In the genomic region with DNA sequence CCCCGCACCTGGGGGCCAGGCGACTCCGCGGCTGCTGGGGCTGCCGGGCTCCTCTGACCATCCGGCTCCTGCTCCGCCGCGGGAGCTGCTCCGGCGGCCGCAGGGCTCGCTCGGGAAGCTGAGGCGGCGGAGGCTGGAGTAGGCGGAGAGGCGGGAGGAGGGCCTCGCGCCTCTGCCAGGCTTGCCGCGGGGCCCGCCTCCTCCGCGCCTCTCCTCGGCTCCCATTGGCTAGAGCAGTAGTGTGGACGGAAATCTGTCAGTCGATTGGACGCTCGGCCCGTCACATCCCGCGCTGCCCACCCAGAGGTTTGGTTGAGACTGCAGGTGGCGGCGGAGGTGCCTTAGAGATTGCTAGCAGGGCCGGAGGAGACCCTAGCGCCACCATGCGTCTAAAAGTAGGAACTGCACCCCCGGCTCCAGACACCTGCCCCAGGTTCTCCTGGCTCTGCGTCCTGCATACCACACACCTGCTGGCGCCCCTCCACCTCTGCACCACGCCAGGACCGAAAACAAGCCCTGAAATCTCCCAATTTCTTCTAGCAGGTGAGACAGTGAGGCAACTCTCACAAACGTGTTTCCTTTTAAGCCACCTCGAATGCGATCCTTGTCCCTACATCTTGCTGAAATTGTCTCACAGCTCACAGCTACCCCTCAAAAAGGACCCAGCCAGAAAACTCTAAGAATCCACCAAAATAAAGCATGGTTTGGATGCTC, we compare ENCODE assay signal across 8 cellular contexts. TPM values are rescaled to one million over a fixed set of nuclear protein-coding genes. Genes with fewer than 3 reads are reported as not detected.
DNase-seq lines count a peak whose midpoint lies in the region; TF ChIP-seq lines count a peak whose summit lies in the region.

A gene (minus strand): TSS at position 152 of the 714 bp plus-strand sequence. CDS start 91 bp downstream, at position 61.

- no peaks in the 10 kb centered on the region for H3F3A ChIP-seq in neural cell (ENCODE audit: insufficient read depth, low read length, poor library complexity, severe bottlenecking)

- H3K9ac ChIP-seq in neural cell (ENCODE audit: low read length): peak within 1 kb of the TSS; percentile 75

- peak within 1 kb of the TSS; percentile 78 for H3K4me2 ChIP-seq in neural cell (ENCODE audit: low read length)

- peaks cover 5% of the 10 kb centered on the region for H3K36me3 ChIP-seq in neural cell (ENCODE audit: insufficient read depth, low read length)
- H3K36me3 ChIP-seq in stomach: peaks cover 0 to 6% (median 0%) of the 10 kb centered on the region in 4 donors

- TF ChIP-seq CTCF in LNCaP clone FGC (IDR thresholded peaks at IDR 0.05; ENCODE audit: control insufficient read depth, extremely low read depth, insufficient read depth) (peak; percentile 90), RWPE1 (conservative IDR thresholded peaks at IDR 0.05; ENCODE audit: low read depth) (peak; percentile 100), neural cell (IDR thresholded peaks at IDR 0.05; ENCODE audit: poor library complexity, severe bottlenecking) (peak; percentile 100), stomach (IDR thresholded peaks at IDR 0.05) (peak in 6 of 7 experiments; percentile 92 to 100 (median 100))

- TF ChIP-seq POLR2A in stomach (IDR thresholded peaks at IDR 0.05): no peak

- peak within 1 kb of the TSS; percentile 68 for H3K27ac ChIP-seq in RWPE1
- H3K27ac ChIP-seq in neural cell (ENCODE audit: low read length): peak within 1 kb of the TSS; percentile 71
- H3K27ac ChIP-seq in stomach: peak within 1 kb of the TSS in 4 of 5 donors; percentile 75 to 87 (median 83)

- H3K4me1 ChIP-seq in stomach: peaks cover 0 to 41% (median 19%) of the 10 kb centered on the region in 4 donors

- TF ChIP-seq RAD21 in neural cell (conservative IDR thresholded peaks at IDR 0.05): peak; percentile 98

- CTCF ChIA-PET in RWPE1 (lab: Yijun Ruan, JAX): interaction anchor here (0.7 to 1.8 kb wide), 13 partner anchors 13 to 1520 kb away, joined by 3 to 8 read pairs (median 4); a partner anchor contains a TSS

- TF ChIP-seq EP300 in neural cell (conservative IDR thresholded peaks at IDR 0.05; ENCODE audit: poor library complexity, severe bottlenecking) (peak; percentile 41), stomach (IDR thresholded peaks at IDR 0.05) (no peak)

- peak within 1 kb of the TSS; percentile 97 for H3K4me3 Mint-ChIP-seq in activated T-helper 2 cell treated with anti-CD3 and anti-CD28 coated beads, Interferon-gamma antibody, Interleukin-2, Interleukin-4, amounts not matched to agents 10 μg/mL and 5 μg/mL and 100 μg/mL, durations not matched to agents 14 hours and 24 hours and 36 hours (ENCODE audit: low read depth)

- intact Hi-C loops in activated T-helper 2 cell treated with anti-CD3 and anti-CD28 coated beads, Interferon-gamma antibody, Interleukin-2, Interleukin-4, amounts not matched to agents 10 μg/mL and 5 μg/mL and 100 μg/mL, durations not matched to agents 14 hours and 24 hours and 36 hours (cut with micrococcal nuclease): loop anchor here (1.0 to 5.0 kb wide), 4 partner anchors 17 to 369 kb away; a partner anchor contains a TSS
- intact Hi-C loops in stomach (cut with DNase I; ENCODE audit: low total_unique reads): loop anchor here (10.0 kb wide), 1 partner anchor 199 kb away; a partner anchor contains a TSS

- WGBS in stomach, 5 donors: 0 to 1% (median 0%) methylated on average over 20 to 46 of the region's 46 CpGs

- peak within 1 kb of the TSS; percentile 56 for H2AFZ ChIP-seq in neural cell (ENCODE audit: low read depth, low read length)

- peak within 1 kb of the TSS; percentile 55 for H3K4me3 ChIP-seq in LNCaP clone FGC (ENCODE audit: low read depth, low read length)
- H3K4me3 ChIP-seq in neural cell (ENCODE audit: low read length): peak within 1 kb of the TSS; percentile 87
- H3K4me3 ChIP-seq in stomach: peak within 1 kb of the TSS; percentile 90 to 98 (median 96)

- peaks cover 21% of the 10 kb centered on the region for H3K36me3 Mint-ChIP-seq in activated T-helper 2 cell treated with anti-CD3 and anti-CD28 coated beads, Interferon-gamma antibody, Interleukin-2, Interleukin-4, amounts not matched to agents 10 μg/mL and 5 μg/mL and 100 μg/mL, durations not matched to agents 14 hours and 24 hours and 36 hours (ENCODE audit: low read depth)

- H3K9me3 ChIP-seq in neural cell (ENCODE audit: low read length) (no peaks in the 10 kb centered on the region), stomach (no peaks in the 10 kb centered on the region)

- H4K20me1 ChIP-seq in neural cell (ENCODE audit: insufficient read depth): no peaks in the 10 kb centered on the region

- DNase-seq in ELR (ENCODE audit: low read depth) (peak; percentile 100), H4 (ENCODE audit: low spot score) (peak; percentile 99), LNCaP clone FGC (ENCODE audit: low read depth) (peak; percentile 98), RWPE1 (ENCODE audit: low spot score) (peak; percentile 100), fibroblast of the conjunctiva (ENCODE audit: low read depth) (peak; percentile 99), stomach (peak; percentile 99)
- peak; percentile 98 for DNase-seq in activated T-helper 2 cell treated with anti-CD3 and anti-CD28 coated beads, Interferon-gamma antibody, Interleukin-2, Interleukin-4, amounts not matched to agents 10 μg/mL and 5 μg/mL and 100 μg/mL, durations not matched to agents 14 hours and 24 hours and 36 hours (ENCODE audit: low spot score)

- H3K27me3 ChIP-seq in neural cell (ENCODE audit: insufficient read depth, low read depth, low read length): no peaks in the 10 kb centered on the region
- no peaks in the 10 kb centered on the region for H3K27me3 ChIP-seq in stomach

- peaks cover 24% of the 10 kb centered on the region for H3K79me2 ChIP-seq in neural cell (replicated peaks; ENCODE audit: insufficient read depth, low read length)

- H3K27ac Mint-ChIP-seq in activated T-helper 2 cell treated with anti-CD3 and anti-CD28 coated beads, Interferon-gamma antibody, Interleukin-2, Interleukin-4, amounts not matched to agents 10 μg/mL and 5 μg/mL and 100 μg/mL, durations not matched to agents 14 hours and 24 hours and 36 hours: peak within 1 kb of the TSS; percentile 66

- POLR2A ChIA-PET in RWPE1 (lab: Yijun Ruan, JAX; ENCODE audit: low non-redundant PET): no interaction called here

- H3K27me3 Mint-ChIP-seq in activated T-helper 2 cell treated with anti-CD3 and anti-CD28 coated beads, Interferon-gamma antibody, Interleukin-2, Interleukin-4, amounts not matched to agents 10 μg/mL and 5 μg/mL and 100 μg/mL, durations not matched to agents 14 hours and 24 hours and 36 hours (ENCODE audit: low read depth): no peaks in the 10 kb centered on the region

- no peaks in the 10 kb centered on the region for H3K9me3 Mint-ChIP-seq in activated T-helper 2 cell treated with anti-CD3 and anti-CD28 coated beads, Interferon-gamma antibody, Interleukin-2, Interleukin-4, amounts not matched to agents 10 μg/mL and 5 μg/mL and 100 μg/mL, durations not matched to agents 14 hours and 24 hours and 36 hours

- peaks cover 26% of the 10 kb centered on the region for H3K4me1 Mint-ChIP-seq in activated T-helper 2 cell treated with anti-CD3 and anti-CD28 coated beads, Interferon-gamma antibody, Interleukin-2, Interleukin-4, amounts not matched to agents 10 μg/mL and 5 μg/mL and 100 μg/mL, durations not matched to agents 14 hours and 24 hours and 36 hours (ENCODE audit: low read depth)

- no peaks in the 10 kb centered on the region for H3K9me2 ChIP-seq in neural cell (ENCODE audit: insufficient read depth, low read length)

TF ChIP-seq in neural cell, 6 proteins besides CTCF, POLR2A, EP300 and RAD21:
- TF ChIP-seq EZH2 (IDR thresholded peaks at IDR 0.05; ENCODE audit: borderline replicate concordance, insufficient read depth, low read length, poor library complexity, severe bottlenecking): no peak
- peak; percentile 97 for TF ChIP-seq SMC3 (conservative IDR thresholded peaks at IDR 0.05; ENCODE audit: poor library complexity)
- TF ChIP-seq TAF1 (IDR thresholded peaks at IDR 0.05; ENCODE audit: low read depth): peak; percentile 46
- TF ChIP-seq POLR2AphosphoS5 (IDR thresholded peaks at IDR 0.05): peak; percentile 86
- peak; percentile 71 for TF ChIP-seq MXI1 (conservative IDR thresholded peaks at IDR 0.05; ENCODE audit: poor library complexity, severe bottlenecking)
TF ChIP-seq in neural cell: peak in this region for 4.

RNA-seq across cellular contexts. Expression of the gene that starts here (rescaled TPM):
- 3.9 and 8.1 TPM in 2 replicates for total RNA-seq in H4 (2014; rRNA removed; shearing (Covaris generic))
- 14.2 and 15.9 TPM in 2 replicates for total RNA-seq in activated T-helper 2 cell treated with anti-CD3 and anti-CD28 coated beads, Interferon-gamma antibody, Interleukin-2, Interleukin-4, amounts not matched to agents 10 μg/mL and 5 μg/mL and 100 μg/mL, durations not matched to agents 14 hours and 24 hours and 36 hours
- polyA plus RNA-seq in neural cell (30.0 and 43.2 TPM in 2 replicates), stomach (under 1 TPM; 0.46 to 0.83 (median 0.50) TPM)
- 71.1 and 105 TPM in 2 replicates for polyA minus RNA-seq in neural cell
- 10 to 100 TPM in 3 of 5 donors, 1 to 10 TPM in 2; 1.2 to 21.0 (median 11.7) TPM for total RNA-seq in stomach

Comparison
In these comparisons a context has a peak if more than half of its experiments do, and no peak if none do; other contexts are left out.
1. Peak in every context shown above with its lines: DNase-seq, H3K4me3 ChIP-seq and H3K27ac ChIP-seq.
2. RNA of the gene that starts here (polyA plus RNA-seq): 30.0 to 43.2 TPM in neural cell; 0.46 to 0.83 TPM in stomach; every median in the first group is over 10 times any median in the second.